28 cellular contexts compared by ENCODE assay signal in genomic region chr11:130518164-130518563, GRCh38.
"Had no signal": no experiment of that assay in that cellular context is flagged by ENCODE, and none has a peak within 500 bp of the region (broad histone marks: within the 10 kb centered on the region; RNA-seq: fewer than 3 reads in every experiment).

No MANE protein-coding gene starts in this region.

- FAIRE-seq: pancreas had no signal

- H3K27ac ChIP-seq: left lung, lower lobe of right lung, pancreas, prostate gland, skin epidermis, spleen, suprapubic skin, uterus had no signal

- H3K36me3 ChIP-seq: left lung, lower lobe of right lung, pancreas, prostate gland, spleen, suprapubic skin, tibial nerve, uterus had no signal

- ATAC-seq: left cardiac atrium; left lung; lower lobe of right lung; natural killer cell treated with Interleukin-12 subunit alpha and Interleukin-12 subunit beta and Interleukin-15 and Interleukin-18, amount 100 ng/mL, for 72 hours; pancreas; right cardiac atrium; sciatic nerve; stimulated activated effector memory CD8-positive, alpha-beta T cell treated with anti-CD3 and anti-CD28 coated beads, Interleukin-12 subunit alpha, Interleukin-12 subunit beta, amount 100 ng/mL, for 72 hours had no signal

- H3K36me3 Mint-ChIP-seq: naive B cell; natural killer cell treated with Interleukin-12 subunit alpha and Interleukin-12 subunit beta and Interleukin-15 and Interleukin-18, amount 100 ng/mL, for 72 hours; stimulated activated effector memory CD8-positive, alpha-beta T cell treated with anti-CD3 and anti-CD28 coated beads, Interleukin-12 subunit alpha, Interleukin-12 subunit beta, amount 100 ng/mL, for 72 hours; type B pancreatic cell had no signal

- H3K4me3 Mint-ChIP-seq: naive B cell; natural killer cell treated with Interleukin-12 subunit alpha and Interleukin-12 subunit beta and Interleukin-15 and Interleukin-18, amount 100 ng/mL, for 72 hours; neural crest cell; stimulated activated effector memory CD8-positive, alpha-beta T cell treated with anti-CD3 and anti-CD28 coated beads, Interleukin-12 subunit alpha, Interleukin-12 subunit beta, amount 100 ng/mL, for 72 hours; stimulated activated naive CD8-positive, alpha-beta T cell treated with anti-CD3 and anti-CD28 coated beads, Interleukin-15, Interleukin-2, amounts not matched to agents 100 ng/mL and 50 ng/mL, for 24 hours; type B pancreatic cell had no signal

- H3K27ac Mint-ChIP-seq: naive B cell; natural killer cell treated with Interleukin-12 subunit alpha and Interleukin-12 subunit beta and Interleukin-15 and Interleukin-18, amount 100 ng/mL, for 72 hours; stimulated activated effector memory CD8-positive, alpha-beta T cell treated with anti-CD3 and anti-CD28 coated beads, Interleukin-12 subunit alpha, Interleukin-12 subunit beta, amount 100 ng/mL, for 72 hours; stimulated activated naive CD8-positive, alpha-beta T cell treated with anti-CD3 and anti-CD28 coated beads, Interleukin-15, Interleukin-2, amounts not matched to agents 100 ng/mL and 50 ng/mL, for 24 hours; type B pancreatic cell had no signal

- H3K27me3 ChIP-seq: left lung, pancreas, suprapubic skin, tibial nerve, uterus had no signal

- H3K4me1 ChIP-seq: prostate gland, spleen had no signal

- DNase-seq: head of caudate nucleus; hypothalamus; islet precursor cell; left cardiac atrium; left lung; lower lobe of right lung; mammary epithelial cell; mesenchymal stem cell; naive B cell; nucleus accumbens; pancreas; posterior cingulate gyrus; retina; right cardiac atrium; spleen; stimulated activated CD4-positive, alpha-beta T cell treated with anti-CD3 and anti-CD28 coated beads, Interleukin-4, amount 100 ng/mL, for 24 hours; stimulated activated naive CD4-positive, alpha-beta T cell; uterus had no signal

- H3K9me3 ChIP-seq: left lung, lower lobe of right lung, pancreas, prostate gland, spleen, suprapubic skin, tibial nerve, uterus had no signal

- H3K4me3 ChIP-seq: left lung, lower lobe of right lung, pancreas, prostate gland, skin epidermis, spleen, suprapubic skin, tibial nerve, uterus had no signal

- H3K27me3 Mint-ChIP-seq: stimulated activated naive CD8-positive, alpha-beta T cell treated with anti-CD3 and anti-CD28 coated beads, Interleukin-15, Interleukin-2, amounts not matched to agents 100 ng/mL and 50 ng/mL, for 24 hours had no signal

- H3K9me3 Mint-ChIP-seq: natural killer cell treated with Interleukin-12 subunit alpha and Interleukin-12 subunit beta and Interleukin-15 and Interleukin-18, amount 100 ng/mL, for 72 hours; stimulated activated effector memory CD8-positive, alpha-beta T cell treated with anti-CD3 and anti-CD28 coated beads, Interleukin-12 subunit alpha, Interleukin-12 subunit beta, amount 100 ng/mL, for 72 hours; stimulated activated naive CD8-positive, alpha-beta T cell treated with anti-CD3 and anti-CD28 coated beads, Interleukin-15, Interleukin-2, amounts not matched to agents 100 ng/mL and 50 ng/mL, for 24 hours; type B pancreatic cell had no signal

- H3K4me1 Mint-ChIP-seq: naive B cell; stimulated activated effector memory CD8-positive, alpha-beta T cell treated with anti-CD3 and anti-CD28 coated beads, Interleukin-12 subunit alpha, Interleukin-12 subunit beta, amount 100 ng/mL, for 72 hours had no signal
